ENCODE assay signal across 8 cellular contexts in the genomic region with DNA sequence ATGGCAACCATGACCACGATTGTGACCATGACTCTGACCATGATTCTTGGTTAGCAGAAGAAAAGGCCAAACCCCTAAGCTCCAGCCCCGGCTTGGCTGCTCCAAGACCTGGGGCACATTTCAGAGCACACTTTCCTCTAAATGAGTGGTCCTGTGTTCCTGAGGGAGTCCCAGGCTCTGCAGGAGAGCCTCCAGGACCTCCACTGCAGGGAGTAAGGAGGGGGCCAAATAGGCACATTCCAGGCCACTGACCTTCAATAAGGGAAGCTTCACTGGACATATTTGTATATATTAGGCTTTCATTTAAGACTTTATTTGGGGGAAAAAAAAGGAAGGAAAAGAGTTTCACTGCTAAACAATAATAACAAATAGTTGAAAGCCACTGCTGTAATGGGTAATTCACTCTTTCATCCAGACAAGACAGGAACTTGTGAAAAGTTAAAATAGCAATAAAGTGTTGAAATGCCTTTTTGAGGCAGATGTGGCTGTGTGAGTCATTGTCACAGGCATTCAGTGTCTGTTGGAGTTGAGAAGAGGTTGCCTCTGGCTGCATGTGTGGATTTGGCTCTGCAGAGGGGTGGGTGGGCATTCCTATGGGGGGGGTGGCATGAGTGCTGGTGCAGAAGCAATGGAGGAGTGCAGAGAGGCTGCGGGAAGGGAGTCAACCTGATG.
DNase-seq lines count a peak whose midpoint lies in the region; ATAC-seq, FAIRE-seq and TF ChIP-seq lines count a peak whose summit lies in the region.

No MANE protein-coding gene starts in this region.

- peaks cover 0 to 10% (median 0%) of the 10 kb centered on the region in 4 donors for H3K4me1 ChIP-seq in tibial nerve

- H3K36me3 ChIP-seq in tibial nerve = peaks cover 0 to 82% (median 0%) of the 10 kb centered on the region in 3 donors

- FAIRE-seq in RCC 7860 (lab: Jason Lieb, UNC) = no peak

- DNase-seq in GM03348 (ENCODE audit: low spot score) = peak; percentile 89
- DNase-seq in RCC 7860 (ENCODE audit: low spot score) = peak; percentile 71
- peak; percentile 65 for DNase-seq in fibroblast of peridontal ligament (ENCODE audit: extremely low read depth)
- DNase-seq in sciatic nerve (ENCODE audit: low spot score) = no peak
- DNase-seq in tibial nerve (ENCODE audit: low spot score in 2 of 2) = no peak
- no peak for DNase-seq in cerebellum (ENCODE audit: low spot score)
- DNase-seq in RKO (ENCODE audit: low spot score) = no peak
- DNase-seq in activated naive CD4-positive, alpha-beta T cell (lab: John Stamatoyannopoulos, UW) = no peak

- no peak for TF ChIP-seq POLR2A in tibial nerve (IDR thresholded peaks at IDR 0.05)

- H3K4me3 ChIP-seq in tibial nerve = no peak overlapping the region

- WGBS in tibial nerve, 2 donors = 67 to 71% methylated on average over 3 of the region's 3 CpGs

- no peak for TF ChIP-seq CTCF in tibial nerve (IDR thresholded peaks at IDR 0.05)

- peaks cover 0 to 12% (median 0%) of the 10 kb centered on the region in 4 donors for H3K9me3 ChIP-seq in tibial nerve

- peak overlapping the region in 2 of 4 donors; percentile 16 to 52 for H3K27ac ChIP-seq in tibial nerve

- TF ChIP-seq EP300 in tibial nerve (IDR thresholded peaks at IDR 0.05) = peak in 1 of 2 donors; percentile 70

- ATAC-seq in sciatic nerve = peak; percentile 53

- H3K27me3 ChIP-seq in tibial nerve = no peaks in the 10 kb centered on the region

- intact Hi-C loops in sciatic nerve (cut with DNase I) = loop anchor here (10.0 kb wide), 1 partner anchor 1254 kb away; no protein-coding TSS in a partner anchor

Comparison
In these comparisons a context has a peak if more than half of its experiments do, and no peak if none do; other contexts are left out.
1. DNase-seq: peak in GM03348 (single experiment), RCC 7860 (single experiment) and fibroblast of peridontal ligament (single experiment); none in sciatic nerve (single experiment), tibial nerve (0 of 2), cerebellum (single experiment), RKO (single experiment) and activated naive CD4-positive, alpha-beta T cell (0 of 4).